In genomic region chr1:149927056-149927534, GRCh38 we compare ENCODE assay signal across 1 cellular context.
TF ChIP-seq lines count a peak whose summit lies in the region.

No MANE protein-coding gene starts in this region.

TF ChIP-seq in H1, 55 proteins besides CTCF, POLR2A, EP300 and RAD21:
- no peak for TF ChIP-seq CEBPB (IDR thresholded peaks at IDR 0.05; ENCODE audit: low read depth, low read length)
- TF ChIP-seq HDAC6 (IDR thresholded peaks at IDR 0.05; ENCODE audit: low read depth, low read length): no peak
- TF ChIP-seq E2F6 (IDR thresholded peaks at IDR 0.05): no peak
- no peak for TF ChIP-seq EGR1 (IDR thresholded peaks at IDR 0.05; ENCODE audit: borderline replicate concordance, low read depth, low read length)
- no peak for TF ChIP-seq NRF1 (IDR thresholded peaks at IDR 0.05; ENCODE audit: low read depth, low read length)
- no peak for TF ChIP-seq SP1 (IDR thresholded peaks at IDR 0.05; ENCODE audit: low read depth, low read length)
- TF ChIP-seq TEAD4 (IDR thresholded peaks at IDR 0.05; ENCODE audit: low read depth, low read length): no peak
- no peak for TF ChIP-seq CHD1 (IDR thresholded peaks at IDR 0.05; ENCODE audit: low read depth, low read length)
- no peak for TF ChIP-seq GTF2F1 (IDR thresholded peaks at IDR 0.05; ENCODE audit: borderline replicate concordance, low read depth, low read length)
- no peak for TF ChIP-seq JUN (IDR thresholded peaks at IDR 0.05; ENCODE audit: low read depth, low read length)
- TF ChIP-seq SIN3A (conservative IDR thresholded peaks at IDR 0.05 in 1 of 2, IDR thresholded peaks at IDR 0.05 in 1 of 2; ENCODE audit: low read depth in 1 of 2, low read length in 2 of 2): no peak; a peak in 1 of 4 replicates
- TF ChIP-seq ZNF274 (IDR thresholded peaks at IDR 0.05; ENCODE audit: borderline replicate concordance, extremely low read depth, low read length): no peak
